In the genomic region with DNA sequence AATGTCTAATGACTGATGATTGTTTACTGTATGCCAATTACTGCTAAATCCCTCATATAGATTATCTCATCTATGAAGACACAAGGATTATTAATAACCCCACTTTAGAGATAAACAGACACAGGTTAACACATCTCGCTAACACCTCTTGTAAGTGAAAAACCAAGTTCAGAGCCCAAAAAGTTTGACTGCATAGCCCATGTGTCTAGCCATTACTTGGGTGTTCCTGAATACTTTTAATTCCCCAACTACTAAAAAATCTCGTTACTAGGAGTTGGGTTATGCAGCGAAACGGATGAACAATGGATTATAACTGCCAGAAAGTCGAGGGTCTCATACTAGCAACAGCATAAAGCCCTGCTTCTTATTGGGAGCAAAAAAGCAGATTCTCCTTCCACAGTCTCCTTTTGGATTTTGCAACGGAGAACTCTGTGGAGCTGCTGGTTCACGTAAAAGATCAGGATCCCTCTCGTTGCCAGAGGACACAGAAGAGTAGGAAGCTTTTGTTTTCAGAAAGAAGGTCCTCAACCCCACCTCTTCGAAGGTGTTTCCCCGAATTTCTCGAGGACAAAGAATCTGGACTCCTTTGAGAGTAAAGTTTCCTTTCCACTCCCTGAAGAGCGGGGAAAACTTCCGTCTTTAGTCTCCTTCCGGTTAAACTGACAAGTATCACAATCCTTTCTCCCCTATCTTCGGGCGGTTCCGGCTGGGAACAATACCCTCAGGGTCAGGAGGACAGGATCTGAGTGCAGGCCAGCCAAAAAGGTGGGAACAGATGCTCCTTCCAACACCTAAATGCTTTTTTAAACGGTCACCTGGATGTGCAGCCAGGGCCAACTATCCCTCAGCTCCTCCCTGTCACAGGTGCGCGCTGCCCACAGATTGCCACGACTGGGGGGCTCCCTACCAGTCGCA, we compare ENCODE assay signal across 1 cellular context.
TF ChIP-seq lines count a peak whose summit lies in the region.

No MANE protein-coding gene starts in this region.

TF ChIP-seq in SK-N-SH treated with all-trans-retinoic acid at 6 μM for 48 hours, 23 proteins besides CTCF, POLR2A, EP300 and RAD21 (continued from another document):
- TF ChIP-seq, protein P1, sequence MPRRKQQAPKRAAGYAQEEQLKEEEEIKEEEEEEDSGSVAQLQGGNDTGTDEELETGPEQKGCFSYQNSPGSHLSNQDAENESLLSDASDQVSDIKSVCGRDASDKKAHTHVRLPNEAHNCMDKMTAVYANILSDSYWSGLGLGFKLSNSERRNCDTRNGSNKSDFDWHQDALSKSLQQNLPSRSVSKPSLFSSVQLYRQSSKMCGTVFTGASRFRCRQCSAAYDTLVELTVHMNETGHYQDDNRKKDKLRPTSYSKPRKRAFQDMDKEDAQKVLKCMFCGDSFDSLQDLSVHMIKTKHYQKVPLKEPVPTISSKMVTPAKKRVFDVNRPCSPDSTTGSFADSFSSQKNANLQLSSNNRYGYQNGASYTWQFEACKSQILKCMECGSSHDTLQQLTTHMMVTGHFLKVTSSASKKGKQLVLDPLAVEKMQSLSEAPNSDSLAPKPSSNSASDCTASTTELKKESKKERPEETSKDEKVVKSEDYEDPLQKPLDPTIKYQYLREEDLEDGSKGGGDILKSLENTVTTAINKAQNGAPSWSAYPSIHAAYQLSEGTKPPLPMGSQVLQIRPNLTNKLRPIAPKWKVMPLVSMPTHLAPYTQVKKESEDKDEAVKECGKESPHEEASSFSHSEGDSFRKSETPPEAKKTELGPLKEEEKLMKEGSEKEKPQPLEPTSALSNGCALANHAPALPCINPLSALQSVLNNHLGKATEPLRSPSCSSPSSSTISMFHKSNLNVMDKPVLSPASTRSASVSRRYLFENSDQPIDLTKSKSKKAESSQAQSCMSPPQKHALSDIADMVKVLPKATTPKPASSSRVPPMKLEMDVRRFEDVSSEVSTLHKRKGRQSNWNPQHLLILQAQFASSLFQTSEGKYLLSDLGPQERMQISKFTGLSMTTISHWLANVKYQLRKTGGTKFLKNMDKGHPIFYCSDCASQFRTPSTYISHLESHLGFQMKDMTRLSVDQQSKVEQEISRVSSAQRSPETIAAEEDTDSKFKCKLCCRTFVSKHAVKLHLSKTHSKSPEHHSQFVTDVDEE (CRISPR knock-in tag; IDR thresholded peaks at IDR 0.05), result no peak
TF ChIP-seq in SK-N-SH treated with all-trans-retinoic acid at 6 μM for 48 hours: peak in this region for 0.
